Comparison of ENCODE assay signal across 1 cellular context in genomic region chr1:17671741-17672140, GRCh38.
TF ChIP-seq lines count a peak whose summit lies in the region.

No MANE protein-coding gene starts in this region.

TF ChIP-seq in K562, 482 proteins besides CTCF, POLR2A, EP300 and RAD21:
- TF ChIP-seq GTF2F1 (IDR thresholded peaks at IDR 0.05; ENCODE audit: low read depth, low read length), result no peak
- TF ChIP-seq LEF1 (IDR thresholded peaks at IDR 0.05), result no peak
- TF ChIP-seq SREBF2 (CRISPR knock-in tag; IDR thresholded peaks at IDR 0.05), result no peak
- TF ChIP-seq ZNF584 (CRISPR knock-in tag; IDR thresholded peaks at IDR 0.05; ENCODE audit: low read depth), result no peak
- TF ChIP-seq RBM14 (IDR thresholded peaks at IDR 0.05; ENCODE audit: borderline replicate concordance, insufficient read depth, low read depth, low read length), result no peak
- TF ChIP-seq HIVEP1 (CRISPR knock-in tag; IDR thresholded peaks at IDR 0.05), result no peak
TF ChIP-seq in K562: peak in this region for 0.
